Comparison of ENCODE assay signal across 8 cellular contexts in genomic region chr19:1361601-1362384, GRCh38. TPM values are rescaled to one million over a fixed set of nuclear protein-coding genes. Genes with fewer than 3 reads are reported as not detected.
DNase-seq lines count a peak whose midpoint lies in the region; ATAC-seq and TF ChIP-seq lines count a peak whose summit lies in the region.

No MANE protein-coding gene starts in this region.

- peaks cover 8% of the 10 kb centered on the region for H3K79me1 ChIP-seq in neuronal stem cell (ENCODE audit: low read depth, low read length)

- H3K14ac ChIP-seq in neuronal stem cell (ENCODE audit: low read length) = no peak overlapping the region

- peak overlapping the region; percentile 30 for H2BK120ac ChIP-seq in neuronal stem cell (ENCODE audit: low read depth, low read length)

- no peak overlapping the region for H3K23ac ChIP-seq in neuronal stem cell (ENCODE audit: low read depth, low read length, poor library complexity)

- H2BK5ac ChIP-seq in neuronal stem cell (ENCODE audit: low read length) = peak overlapping the region; percentile 58

- no peak overlapping the region for H2AFZ ChIP-seq in neuronal stem cell (ENCODE audit: low read length)

- H3K4me3 ChIP-seq in BE2C (ENCODE audit: low read depth, low read length) = peak overlapping the region; percentile 39
- H3K4me3 ChIP-seq in ectodermal cell (ENCODE audit: insufficient read depth, low read depth, low read length) = no peak overlapping the region
- no peak overlapping the region for H3K4me3 ChIP-seq in neuronal stem cell (ENCODE audit: low read length in 2 of 2)

- H4K91ac ChIP-seq in neuronal stem cell (ENCODE audit: low read depth, low read length, poor library complexity) = no peak overlapping the region

- H3K4ac ChIP-seq in neuronal stem cell (ENCODE audit: low read length) = no peak overlapping the region

- H3K36me3 ChIP-seq in BE2C (peaks cover 64% of the 10 kb centered on the region), ectodermal cell (ENCODE audit: control insufficient read depth, insufficient read depth, low read length) (peaks cover 43% of the 10 kb centered on the region), neuronal stem cell (replicated peaks in 1 of 2; ENCODE audit: control insufficient read depth in 2 of 2, insufficient read depth in 2 of 2, low read length in 2 of 2) (peaks cover 44 to 97% of the 10 kb centered on the region in 2 donors)

- H2AK5ac ChIP-seq in neuronal stem cell (ENCODE audit: low read depth, low read length) = peak overlapping the region; percentile 50

- H3K18ac ChIP-seq in neuronal stem cell (ENCODE audit: low read length) = peak overlapping the region; percentile 33

- WGBS in ectodermal cell, 2 experiments = 83 to 86% methylated on average over 30 of the region's 30 CpGs
- no CpG with 5 or more reads among the region's 30 CpGs for WGBS in neuronal stem cell (ENCODE audit: extremely low coverage in 2 of 2, insufficient read length in 2 of 2, insufficient replicate concordance in 1 of 2), 2 donors

- peak overlapping the region; percentile 61 for H3K27ac ChIP-seq in ectodermal cell (ENCODE audit: insufficient read depth, low read depth, low read length, poor library complexity, severe bottlenecking)
- H3K27ac ChIP-seq in neuronal stem cell (replicated peaks; ENCODE audit: low read length) = peak overlapping the region; percentile 93

- DNase-seq in BE2C (no peak), NCI-H460 (ENCODE audit: extremely low read depth, low read depth) (peak; percentile 24), neuronal stem cell (ENCODE audit: low spot score) (no peak), HPDE6-E6E7 (ENCODE audit: extremely low spot score) (no peak), NK-92 (lab: John Stamatoyannopoulos, UW; ENCODE audit: unreplicated experiment) (no peak)

- no peak for TF ChIP-seq CTCF in BE2C (IDR thresholded peaks at IDR 0.05; ENCODE audit: low read depth, low read length)

- H3K4me1 ChIP-seq in BE2C = peaks cover 32% of the 10 kb centered on the region
- peaks cover 56% of the 10 kb centered on the region for H3K4me1 ChIP-seq in ectodermal cell (ENCODE audit: control insufficient read depth, insufficient read depth, low read length)
- peaks cover 6 to 30% of the 10 kb centered on the region in 2 donors for H3K4me1 ChIP-seq in neuronal stem cell (ENCODE audit: control insufficient read depth in 2 of 2, insufficient read depth in 1 of 2, low read depth in 1 of 2, low read length in 2 of 2)

- no peak overlapping the region for H3K9ac ChIP-seq in neuronal stem cell (ENCODE audit: low read depth, low read length, poor library complexity)

- ATAC-seq in HG03521 (IDR thresholded peaks at IDR 0.05; ENCODE audit: unreplicated experiment) (no peak), HG02610 (IDR thresholded peaks at IDR 0.05; ENCODE audit: unreplicated experiment) (no peak)

- H2BK15ac ChIP-seq in neuronal stem cell (ENCODE audit: low read length) = peak overlapping the region; percentile 49

- H3K27me3 ChIP-seq in BE2C (no peaks in the 10 kb centered on the region), ectodermal cell (ENCODE audit: control insufficient read depth, insufficient read depth, low read length, poor library complexity, severe bottlenecking) (no peaks in the 10 kb centered on the region), neuronal stem cell (ENCODE audit: control insufficient read depth in 3 of 3, insufficient read depth in 3 of 3, low read depth in 1 of 3, low read length in 3 of 3) (no peaks in the 10 kb centered on the region)

- no peaks in the 10 kb centered on the region for H3K9me3 ChIP-seq in BE2C
- H3K9me3 ChIP-seq in ectodermal cell (ENCODE audit: control insufficient read depth, low read length) = no peaks in the 10 kb centered on the region
- no peaks in the 10 kb centered on the region for H3K9me3 ChIP-seq in neuronal stem cell (replicated peaks in 1 of 2; ENCODE audit: control insufficient read depth in 2 of 2, insufficient read depth in 1 of 2, low read depth in 1 of 2, low read length in 2 of 2)

- H2BK12ac ChIP-seq in neuronal stem cell (ENCODE audit: low read length) = no peak overlapping the region

- peak overlapping the region; percentile 12 for H3K4me2 ChIP-seq in neuronal stem cell (ENCODE audit: insufficient read depth, low read length, poor library complexity, severe bottlenecking)

- no peak overlapping the region for H4K8ac ChIP-seq in neuronal stem cell (ENCODE audit: low read depth, low read length)

RNA-seq across cellular contexts. Expression of gene NDUFS7, which starts 21.9 kb away (rescaled TPM):
- 569 TPM for polyA plus RNA-seq in BE2C (2012; ENCODE audit: insufficient read depth, insufficient read length, low read depth)
- total RNA-seq in NCI-H460 (2014; rRNA removed; shearing (Covaris generic)) = 52.3 and 78.2 TPM in 2 replicates
- polyA plus RNA-seq in NCI-H460 (2014; cell fraction: nucleus; rRNA removed) = 179 and 242 TPM in 2 replicates
- 58.6 TPM for polyA plus RNA-seq in ectodermal cell (2013, experiment 1 of 4)
- polyA plus RNA-seq in ectodermal cell (2013, experiment 2 of 4) = 59.8 TPM
- 69.8 TPM for polyA plus RNA-seq in ectodermal cell (2013, experiment 3 of 4)
- polyA plus RNA-seq in ectodermal cell (2013, experiment 4 of 4) = 79.4 TPM
- polyA plus RNA-seq in neuronal stem cell (2013, experiment 1 of 2) = 61.9 TPM
- 60.2 TPM for polyA plus RNA-seq in neuronal stem cell (2013, experiment 2 of 2)

RNA-seq across cellular contexts. Expression of gene GAMT, which starts 39.5 kb away (rescaled TPM):
- polyA plus RNA-seq in BE2C (2012; ENCODE audit: insufficient read depth, insufficient read length, low read depth) = 17.9 TPM
- total RNA-seq in NCI-H460 (2014; rRNA removed; shearing (Covaris generic)) = 9.7 and 10.3 TPM in 2 replicates
- 33.3 and 46.9 TPM in 2 replicates for polyA plus RNA-seq in NCI-H460 (2014; cell fraction: nucleus; rRNA removed)
- 52.9 TPM for polyA plus RNA-seq in ectodermal cell (2013, experiment 1 of 4)
- polyA plus RNA-seq in ectodermal cell (2013, experiment 2 of 4) = 56.8 TPM
- polyA plus RNA-seq in ectodermal cell (2013, experiment 3 of 4) = 38.4 TPM
- polyA plus RNA-seq in ectodermal cell (2013, experiment 4 of 4) = 41.1 TPM
- polyA plus RNA-seq in neuronal stem cell (2013, experiment 1 of 2) = 41.6 TPM
- 42.6 TPM for polyA plus RNA-seq in neuronal stem cell (2013, experiment 2 of 2)

RNA-seq across cellular contexts. Expression of gene DAZAP1, which starts 45.6 kb away (rescaled TPM):
- 146 TPM for polyA plus RNA-seq in BE2C (2012; ENCODE audit: insufficient read depth, insufficient read length, low read depth)
- 101 and 122 TPM in 2 replicates for total RNA-seq in NCI-H460 (2014; rRNA removed; shearing (Covaris generic))
- 138 and 174 TPM in 2 replicates for polyA plus RNA-seq in NCI-H460 (2014; cell fraction: nucleus; rRNA removed)
- polyA plus RNA-seq in ectodermal cell (2013, experiment 1 of 4) = 164 TPM
- 161 TPM for polyA plus RNA-seq in ectodermal cell (2013, experiment 2 of 4)
- 111 TPM for polyA plus RNA-seq in ectodermal cell (2013, experiment 3 of 4)
- 116 TPM for polyA plus RNA-seq in ectodermal cell (2013, experiment 4 of 4)
- polyA plus RNA-seq in neuronal stem cell (2013, experiment 1 of 2) = 124 TPM
- polyA plus RNA-seq in neuronal stem cell (2013, experiment 2 of 2) = 126 TPM
